ENCODE assay signal across 9 cellular contexts in the genomic region with DNA sequence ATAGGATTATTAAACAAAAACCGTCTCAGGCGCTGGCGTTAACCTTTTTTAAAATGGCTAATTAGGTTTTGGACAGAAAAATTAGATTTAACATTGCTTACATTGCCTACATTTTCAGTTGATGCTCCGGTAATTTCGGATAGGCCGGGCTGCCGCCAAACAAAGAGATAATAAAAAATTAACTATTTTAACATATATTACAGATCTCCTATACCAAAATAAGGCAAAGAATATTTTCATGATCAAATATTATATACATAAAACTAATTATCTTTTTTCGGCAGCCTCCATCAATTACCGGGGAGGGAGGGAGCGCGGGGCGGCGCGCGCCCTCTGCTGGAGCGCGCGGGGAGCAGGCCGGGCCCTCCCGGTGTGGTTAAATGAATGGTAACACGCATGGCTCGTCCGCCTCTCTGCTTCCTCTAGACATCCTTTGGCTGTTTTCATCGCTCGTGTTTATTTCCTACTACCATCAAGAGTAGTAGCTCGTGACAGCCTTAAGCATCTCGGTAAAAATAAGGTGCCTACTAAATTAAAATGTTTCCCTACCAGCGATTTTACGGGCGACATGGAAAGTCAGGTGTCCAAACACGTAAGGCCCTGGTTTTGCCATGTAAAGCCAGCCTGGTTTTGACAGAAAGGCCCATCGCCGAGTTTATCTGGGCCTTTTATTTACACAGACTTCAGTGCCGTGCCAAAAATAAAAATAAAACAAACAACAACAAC. TPM values are rescaled to one million over a fixed set of nuclear protein-coding genes. Genes with fewer than 3 reads are reported as not detected.
DNase-seq lines count a peak whose midpoint lies in the region; ATAC-seq, FAIRE-seq and TF ChIP-seq lines count a peak whose summit lies in the region.
"Had no signal": no experiment of that assay in that cellular context is flagged by ENCODE, and none has a peak within 500 bp of the region (broad histone marks: within the 10 kb centered on the region; RNA-seq: fewer than 3 reads in every experiment).

No MANE protein-coding gene starts in this region.

- no peak overlapping the region for H3K4me3 ChIP-seq in fibroblast of mammary gland (ENCODE audit: control insufficient read depth, low read depth, low read length)
- H3K4me3 ChIP-seq: BLaER1 treated with 17β-estradiol and CSF1 and Interleukin-3, amounts not matched to agents 10 nM and 100 nM had no signal

- no peak for FAIRE-seq in urothelium cell line (lab: Jason Lieb, UNC)

- peak overlapping the region; percentile 64 for H3K4me3 Mint-ChIP-seq in activated T-cell treated with anti-CD3 and anti-CD28 coated beads, Interleukin-2, amount 50 U/mL, for 24 hours

- H3K27me3 Mint-ChIP-seq in activated T-cell treated with anti-CD3 and anti-CD28 coated beads, Interleukin-2, amount 50 U/mL, for 24 hours: peaks cover 77% of the 10 kb centered on the region

- H3K36me3 Mint-ChIP-seq in activated T-cell treated with anti-CD3 and anti-CD28 coated beads, Interleukin-2, amount 50 U/mL, for 24 hours (ENCODE audit: low read depth): no peaks in the 10 kb centered on the region

- H3K4me1 Mint-ChIP-seq in activated T-cell treated with anti-CD3 and anti-CD28 coated beads, Interleukin-2, amount 50 U/mL, for 24 hours (ENCODE audit: low read depth): peaks cover 24% of the 10 kb centered on the region

- H3K9me3 Mint-ChIP-seq in activated T-cell treated with anti-CD3 and anti-CD28 coated beads, Interleukin-2, amount 50 U/mL, for 24 hours: no peaks in the 10 kb centered on the region

- DNase-seq in DMS79 treated with DMSO at 0.1 percent for 48 hours (lab: John Stamatoyannopoulos, UW) (peak; percentile 24), DMS79 (lab: John Stamatoyannopoulos, UW) (no peak), NCI-H526 treated with DMSO at 0.1 percent for 48 hours (lab: John Stamatoyannopoulos, UW) (peak; percentile 26), fibroblast of mammary gland (ENCODE audit: low read depth) (peak; percentile 25), omental fat pad (ENCODE audit: low spot score) (no peak), urothelium cell line (ENCODE audit: low spot score) (peak; percentile 54)
- peak; percentile 76 for DNase-seq in activated T-cell treated with anti-CD3 and anti-CD28 coated beads, Interleukin-2, amount 50 U/mL, for 24 hours

- ATAC-seq in HG02884 (IDR thresholded peaks at IDR 0.05; ENCODE audit: unreplicated experiment) (peak; percentile 72), omental fat pad (ENCODE audit: low FRiP score) (peak; percentile 21)

- no peak for TF ChIP-seq CTCF in fibroblast of mammary gland (conservative IDR thresholded peaks at IDR 0.05; ENCODE audit: control insufficient read depth, insufficient read depth, low read depth, low read length)
- TF ChIP-seq CTCF in omental fat pad (IDR thresholded peaks at IDR 0.05): no peak

- no peak overlapping the region for H3K27ac Mint-ChIP-seq in activated T-cell treated with anti-CD3 and anti-CD28 coated beads, Interleukin-2, amount 50 U/mL, for 24 hours

RNA-seq across cellular contexts. Expression of a gene that starts 52.4 kb away (rescaled TPM):
- total RNA-seq in omental fat pad: 10 to 100 TPM; 24.6 to 46.4 (median 35.2) TPM

Comparison
In these comparisons a context has a peak if more than half of its experiments do, and no peak if none do; other contexts are left out.
1. DNase-seq: peak in DMS79 treated with DMSO at 0.1 percent for 48 hours (single experiment), NCI-H526 treated with DMSO at 0.1 percent for 48 hours (single experiment), activated T-cell treated with anti-CD3 and anti-CD28 coated beads, Interleukin-2, amount 50 U/mL, for 24 hours (single experiment), fibroblast of mammary gland (single experiment) and urothelium cell line (single experiment); none in DMS79 (single experiment) and omental fat pad (single experiment).